In genomic region chr9:126326228-126327015, GRCh38 we compare ENCODE assay signal across 8 cellular contexts. TPM values are rescaled to one million over a fixed set of nuclear protein-coding genes. Genes with fewer than 3 reads are reported as not detected.
DNase-seq lines count a peak whose midpoint lies in the region; ATAC-seq and TF ChIP-seq lines count a peak whose summit lies in the region.

Gene MVB12B, plus strand, starts transcription at chr9:126326829. Its CDS starts 101 bp downstream, at chr9:126326930.

- H3K4me1 ChIP-seq in SJCRH30, result peaks cover 7% of the 10 kb centered on the region; the same call in 1 of the 2 replicates

- no peaks in the 10 kb centered on the region for H3K27me3 Mint-ChIP-seq in activated naive CD8-positive, alpha-beta T cell treated with anti-CD3 and anti-CD28 coated beads, Interleukin-2, amount 10 ng/mL, durations not matched to agents 7 days and 5 days
- no peaks in the 10 kb centered on the region for H3K27me3 Mint-ChIP-seq in progenitor cell of endocrine pancreas

- peak within 1 kb of the TSS; percentile 95 for H3K27ac Mint-ChIP-seq in activated naive CD8-positive, alpha-beta T cell treated with anti-CD3 and anti-CD28 coated beads, Interleukin-2, amount 10 ng/mL, durations not matched to agents 7 days and 5 days
- peak within 1 kb of the TSS; percentile 95 for H3K27ac Mint-ChIP-seq in progenitor cell of endocrine pancreas

- H3K27ac ChIP-seq in SJCRH30, result peak within 1 kb of the TSS; percentile 86

- no peak for TF ChIP-seq CTCF in progenitor cell of endocrine pancreas (IDR thresholded peaks at IDR 0.05; ENCODE audit: unreplicated experiment)

- peaks cover 8% of the 10 kb centered on the region for H3K36me3 Mint-ChIP-seq in activated naive CD8-positive, alpha-beta T cell treated with anti-CD3 and anti-CD28 coated beads, Interleukin-2, amount 10 ng/mL, durations not matched to agents 7 days and 5 days
- peaks cover 9% of the 10 kb centered on the region for H3K36me3 Mint-ChIP-seq in progenitor cell of endocrine pancreas (ENCODE audit: insufficient read depth)

- H3K4me1 Mint-ChIP-seq in activated naive CD8-positive, alpha-beta T cell treated with anti-CD3 and anti-CD28 coated beads, Interleukin-2, amount 10 ng/mL, durations not matched to agents 7 days and 5 days, result peaks cover 44% of the 10 kb centered on the region
- peaks cover 13% of the 10 kb centered on the region for H3K4me1 Mint-ChIP-seq in progenitor cell of endocrine pancreas (ENCODE audit: low read depth)

- intact Hi-C loops in left cardiac atrium (cut with DNase I), result no loop called here

- POLR2A ChIA-PET in activated naive CD8-positive, alpha-beta T cell treated with anti-CD3 and anti-CD28 coated beads, Interleukin-2, amount 10 ng/mL, durations not matched to agents 7 days and 5 days (lab: Charles Lee), result interaction anchor here (1.3 to 3.7 kb wide), 3 partner anchors 8 to 144 kb away, joined by 4 to 18 read pairs (median 12); no protein-coding TSS in a partner anchor

- H3K36me3 ChIP-seq in SJCRH30, result no peaks in the 10 kb centered on the region; the same call in 1 of the 2 replicates

- peak; percentile 20 for ATAC-seq in activated naive CD8-positive, alpha-beta T cell treated with anti-CD3 and anti-CD28 coated beads, Interleukin-2, amount 10 ng/mL, durations not matched to agents 7 days and 5 days (ENCODE audit: low read depth)
- ATAC-seq in left cardiac atrium (peak; percentile 70 to 76), GM19351 (IDR thresholded peaks at IDR 0.05; ENCODE audit: unreplicated experiment) (no peak)

- DNase-seq in DMS 273 (lab: John Stamatoyannopoulos, UW; ENCODE audit: unreplicated experiment) (peak; percentile 72), DMS 273 treated with DMSO at 0.1 percent for 48 hours (lab: John Stamatoyannopoulos, UW) (no peak), SJCRH30 (peak; percentile 57 to 65), left cardiac atrium (peak; percentile 47), progenitor cell of endocrine pancreas (ENCODE audit: low spot score, unreplicated experiment) (peak; percentile 27), GF-D8 (lab: John Stamatoyannopoulos, UW) (no peak)
- DNase-seq in activated naive CD8-positive, alpha-beta T cell treated with anti-CD3 and anti-CD28 coated beads, Interleukin-2, amount 10 ng/mL, durations not matched to agents 7 days and 5 days, result peak; percentile 80

- H3K9me3 Mint-ChIP-seq in activated naive CD8-positive, alpha-beta T cell treated with anti-CD3 and anti-CD28 coated beads, Interleukin-2, amount 10 ng/mL, durations not matched to agents 7 days and 5 days, result peaks cover 7% of the 10 kb centered on the region
- peaks cover 11% of the 10 kb centered on the region for H3K9me3 Mint-ChIP-seq in progenitor cell of endocrine pancreas (ENCODE audit: low read depth)

- H3K9me3 ChIP-seq in SJCRH30 (replicated peaks), result peaks cover 10% of the 10 kb centered on the region

- H3K27me3 ChIP-seq in SJCRH30, result no peaks in the 10 kb centered on the region

- H3K4me3 ChIP-seq in SJCRH30, result peak within 1 kb of the TSS; percentile 77

- peak within 1 kb of the TSS; percentile 86 for H3K4me3 Mint-ChIP-seq in activated naive CD8-positive, alpha-beta T cell treated with anti-CD3 and anti-CD28 coated beads, Interleukin-2, amount 10 ng/mL, durations not matched to agents 7 days and 5 days
- H3K4me3 Mint-ChIP-seq in progenitor cell of endocrine pancreas (ENCODE audit: low read depth), result peak within 1 kb of the TSS; percentile 83

RNA-seq across cellular contexts. Expression of gene MVB12B, which starts in this region (rescaled TPM):
- 19.5 and 21.9 TPM in 2 replicates for total RNA-seq in SJCRH30 (2014; rRNA removed; shearing (Covaris generic))
- 10 to 100 TPM; 33.5 to 34.1 TPM for total RNA-seq in activated naive CD8-positive, alpha-beta T cell treated with anti-CD3 and anti-CD28 coated beads, Interleukin-2, amount 10 ng/mL, durations not matched to agents 7 days and 5 days
- total RNA-seq in left cardiac atrium (10 to 100 TPM in 1 of 2 donors, 1 to 10 TPM in 1; 9.7 to 12.3 TPM), progenitor cell of endocrine pancreas (34.6 and 34.8 TPM in 2 replicates)

Comparison
In these comparisons a context has a peak if more than half of its experiments do, and no peak if none do; other contexts are left out.
1. DNase-seq: peak in DMS 273 (single experiment), SJCRH30 (2 of 2), activated naive CD8-positive, alpha-beta T cell treated with anti-CD3 and anti-CD28 coated beads, Interleukin-2, amount 10 ng/mL, durations not matched to agents 7 days and 5 days (single experiment), left cardiac atrium (single experiment) and progenitor cell of endocrine pancreas (single experiment); none in DMS 273 treated with DMSO at 0.1 percent for 48 hours (single experiment) and GF-D8 (single experiment).